Comparison of ENCODE assay signal across 23 cellular contexts in genomic region chr9:108476574-108476973, GRCh38.
DNase-seq lines count a peak whose midpoint lies in the region; ATAC-seq, FAIRE-seq and TF ChIP-seq lines count a peak whose summit lies in the region.
"Had no signal": no experiment of that assay in that cellular context is flagged by ENCODE, and none has a peak within 500 bp of the region (broad histone marks: within the 10 kb centered on the region; RNA-seq: fewer than 3 reads in every experiment).

No MANE protein-coding gene starts in this region.

- H3K27ac Mint-ChIP-seq in chondrocyte (ENCODE audit: unreplicated experiment): peak overlapping the region; percentile 10
- H3K27ac Mint-ChIP-seq: activated CD4-positive, alpha-beta T cell treated with anti-CD3 and anti-CD28 coated beads, Interleukin-2, amount 10 ng/mL, durations not matched to agents 24 days and 14 days; activated T-helper 17 cell treated with anti-CD3 and anti-CD28 coated beads, Interleukin-2, amount 50 U/mL, for 72 hours; CD4-positive, CD25-positive, alpha-beta regulatory T cell; memory B cell; natural killer cell; stimulated activated naive CD8-positive, alpha-beta T cell treated with anti-CD3 and anti-CD28 coated beads, Interleukin-15, Interleukin-2, amounts not matched to agents 100 ng/mL and 50 ng/mL, for 24 hours; T-cell had no signal

- no peak overlapping the region for H3K4me3 Mint-ChIP-seq in chondrocyte (ENCODE audit: unreplicated experiment)
- H3K4me3 Mint-ChIP-seq: activated CD4-positive, alpha-beta T cell treated with anti-CD3 and anti-CD28 coated beads, Interleukin-2, amount 10 ng/mL, durations not matched to agents 24 days and 14 days; activated T-helper 17 cell treated with anti-CD3 and anti-CD28 coated beads, Interleukin-2, amount 50 U/mL, for 72 hours; CD4-positive, CD25-positive, alpha-beta regulatory T cell; memory B cell; natural killer cell; stimulated activated naive CD8-positive, alpha-beta T cell treated with anti-CD3 and anti-CD28 coated beads, Interleukin-15, Interleukin-2, amounts not matched to agents 100 ng/mL and 50 ng/mL, for 24 hours; T-cell had no signal

- in situ Hi-C loops in ACHN (cut with HindIII; ENCODE audit: low pct_ligation_motif_present, low pct_unique_long_range_greater_than_20kb, low sequenced_read_pairs): no loop called here

- ATAC-seq in HG03196 (IDR thresholded peaks at IDR 0.05; ENCODE audit: unreplicated experiment): no peak
- ATAC-seq: activated T-helper 17 cell treated with anti-CD3 and anti-CD28 coated beads, Interleukin-2, amount 50 U/mL, for 72 hours; natural killer cell; Right ventricle myocardium inferior; T-cell; upper lobe of right lung had no signal

- no peak for FAIRE-seq in urothelium cell line (lab: Jason Lieb, UNC)

- no peak for TF ChIP-seq CTCF in chondrocyte (IDR thresholded peaks at IDR 0.05)

- DNase-seq in A172 (ENCODE audit: low spot score) (peak; percentile 46), HT1080 (ENCODE audit: low read depth) (peak; percentile 45), chondrocyte (ENCODE audit: low spot score) (no peak), iris pigment epithelial cell (ENCODE audit: low read depth) (peak; percentile 43), ACHN (no peak), urothelium cell line (ENCODE audit: low spot score) (no peak), NCI-H510A (lab: John Stamatoyannopoulos, UW) (no peak)
- DNase-seq: activated CD4-positive, alpha-beta T cell treated with anti-CD3 and anti-CD28 coated beads, Interleukin-2, amount 10 ng/mL, durations not matched to agents 24 days and 14 days; caudate nucleus; CD4-positive, CD25-positive, alpha-beta regulatory T cell; Karpas-422; natural killer cell; NCI-H1092 treated with DMSO at 0.1 percent for 48 hours; NCI-H2081 treated with DMSO at 0.1 percent for 48 hours; NCI-H510A treated with DMSO at 0.1 percent for 48 hours; stimulated activated CD4-positive, alpha-beta T cell treated with anti-CD3 and anti-CD28 coated beads, Interleukin-2, amount 100 ng/mL, for 24 hours; T-cell; upper lobe of right lung had no signal

- no peaks in the 10 kb centered on the region for H3K9me3 Mint-ChIP-seq in chondrocyte (ENCODE audit: low read depth)
- H3K9me3 Mint-ChIP-seq: activated CD4-positive, alpha-beta T cell treated with anti-CD3 and anti-CD28 coated beads, Interleukin-2, amount 10 ng/mL, durations not matched to agents 24 days and 14 days; memory B cell had no signal

- H3K4me1 Mint-ChIP-seq in chondrocyte (ENCODE audit: low read depth): peaks cover 60% of the 10 kb centered on the region
- H3K4me1 Mint-ChIP-seq: activated CD4-positive, alpha-beta T cell treated with anti-CD3 and anti-CD28 coated beads, Interleukin-2, amount 10 ng/mL, durations not matched to agents 24 days and 14 days; activated T-helper 17 cell treated with anti-CD3 and anti-CD28 coated beads, Interleukin-2, amount 50 U/mL, for 72 hours; CD4-positive, CD25-positive, alpha-beta regulatory T cell; memory B cell; natural killer cell; T-cell had no signal

- no peaks in the 10 kb centered on the region for H3K36me3 Mint-ChIP-seq in chondrocyte (ENCODE audit: low read depth)
- H3K36me3 Mint-ChIP-seq: CD4-positive, CD25-positive, alpha-beta regulatory T cell; memory B cell; natural killer cell; T-cell had no signal

- no peaks in the 10 kb centered on the region for H3K27me3 Mint-ChIP-seq in chondrocyte (ENCODE audit: low read depth)
- H3K27me3 Mint-ChIP-seq: activated CD4-positive, alpha-beta T cell treated with anti-CD3 and anti-CD28 coated beads, Interleukin-2, amount 10 ng/mL, durations not matched to agents 24 days and 14 days; stimulated activated naive CD8-positive, alpha-beta T cell treated with anti-CD3 and anti-CD28 coated beads, Interleukin-15, Interleukin-2, amounts not matched to agents 100 ng/mL and 50 ng/mL, for 24 hours; T-cell had no signal

Comparison
In these comparisons a context has a peak if more than half of its experiments do, and no peak if none do; other contexts are left out.
1. DNase-seq: peak in A172 (single experiment), HT1080 (single experiment) and iris pigment epithelial cell (single experiment); none in chondrocyte (single experiment), ACHN (single experiment), urothelium cell line (single experiment) and NCI-H510A (single experiment).